ENCODE assay signal across 28 cellular contexts in genomic region chr4:185821029-185821419, GRCh38. TPM values are rescaled to one million over a fixed set of nuclear protein-coding genes. Genes with fewer than 3 reads are reported as not detected.
"Had no signal": no experiment of that assay in that cellular context is flagged by ENCODE, and none has a peak within 500 bp of the region (broad histone marks: within the 10 kb centered on the region; RNA-seq: fewer than 3 reads in every experiment).

No MANE protein-coding gene starts in this region.

- H3K36me3 Mint-ChIP-seq: activated naive CD8-positive, alpha-beta T cell treated with anti-CD3 and anti-CD28 coated beads for 36 hours; brain; mesothelial cell of epicardium; naive thymus-derived CD4-positive, alpha-beta T cell; stimulated activated memory B cell treated with anti-CD40 and anti-IgM and Interleukin-4, amounts not matched to agents 10 μg/mL and 1 μg/mL and 100 μg/mL, for 72 hours had no signal

- H3K9me3 ChIP-seq: adrenal gland, colonic mucosa, gastrocnemius medialis, tibial artery had no signal

- H3K4me1 ChIP-seq: colonic mucosa, gastrocnemius medialis, tibial artery had no signal

- H3K4me1 Mint-ChIP-seq: activated B cell treated with CpG ODN at 0.5 μM for 24 hours; activated naive CD8-positive, alpha-beta T cell treated with anti-CD3 and anti-CD28 coated beads for 36 hours; naive thymus-derived CD4-positive, alpha-beta T cell; stimulated activated memory B cell treated with anti-CD40 and anti-IgM and Interleukin-4, amounts not matched to agents 10 μg/mL and 1 μg/mL and 100 μg/mL, for 72 hours; stimulated activated naive CD8-positive, alpha-beta T cell treated with anti-CD3 and anti-CD28 coated beads, Interleukin-15, amount 100 ng/mL, for 72 hours; T-helper 17 cell had no signal

- H3K4me3 ChIP-seq: adrenal gland, cardiac muscle cell, colonic mucosa, gastrocnemius medialis, smooth muscle cell, tibial artery had no signal

- H3K36me3 ChIP-seq: adrenal gland, cardiac muscle cell, colonic mucosa, gastrocnemius medialis, tibial artery had no signal

- H3K4me3 Mint-ChIP-seq: activated B cell treated with CpG ODN at 0.5 μM for 24 hours; activated naive CD4-positive, alpha-beta T cell treated with anti-CD3 and anti-CD28 coated beads for 36 hours; activated naive CD8-positive, alpha-beta T cell treated with anti-CD3 and anti-CD28 coated beads for 36 hours; mesothelial cell of epicardium; naive thymus-derived CD4-positive, alpha-beta T cell; stimulated activated memory B cell treated with anti-CD40 and anti-IgM and Interleukin-4, amounts not matched to agents 10 μg/mL and 1 μg/mL and 100 μg/mL, for 72 hours; stimulated activated naive CD8-positive, alpha-beta T cell treated with anti-CD3 and anti-CD28 coated beads, Interleukin-15, amount 100 ng/mL, for 72 hours; T-helper 17 cell had no signal

- H3K27me3 Mint-ChIP-seq: activated B cell treated with CpG ODN at 0.5 μM for 24 hours; brain; stimulated activated naive CD8-positive, alpha-beta T cell treated with anti-CD3 and anti-CD28 coated beads, Interleukin-15, amount 100 ng/mL, for 72 hours had no signal

- ATAC-seq: gastrocnemius medialis; left colon; naive thymus-derived CD4-positive, alpha-beta T cell; stimulated activated memory B cell treated with anti-CD40 and anti-IgM and Interleukin-4, amounts not matched to agents 10 μg/mL and 1 μg/mL and 100 μg/mL, for 72 hours; stimulated activated naive CD8-positive, alpha-beta T cell treated with anti-CD3 and anti-CD28 coated beads, Interleukin-15, amount 100 ng/mL, for 72 hours; T-helper 17 cell had no signal

- H3K27me3 ChIP-seq: adrenal gland, cardiac muscle cell, colonic mucosa, gastrocnemius medialis, tibial artery had no signal

- H3K27ac ChIP-seq: adrenal gland, colonic mucosa, epithelial cell of prostate, gastrocnemius medialis, tibial artery had no signal

- H3K9me3 Mint-ChIP-seq: activated B cell treated with CpG ODN at 0.5 μM for 24 hours; activated naive CD4-positive, alpha-beta T cell treated with anti-CD3 and anti-CD28 coated beads for 36 hours; activated naive CD8-positive, alpha-beta T cell treated with anti-CD3 and anti-CD28 coated beads for 36 hours; brain; mesothelial cell of epicardium; stimulated activated memory B cell treated with anti-CD40 and anti-IgM and Interleukin-4, amounts not matched to agents 10 μg/mL and 1 μg/mL and 100 μg/mL, for 72 hours had no signal

- H3K4me2 ChIP-seq: smooth muscle cell had no signal

- DNase-seq: activated B cell treated with CpG ODN at 0.5 μM for 24 hours; activated CD4-positive, alpha-beta T cell treated with anti-CD3 and anti-CD28 coated beads, Interleukin-2, amount 50 U/mL, for 4 hours; activated effector memory CD4-positive, alpha-beta T cell treated with Interleukin-2 at 50 U/mL for 16 hours; activated naive CD4-positive, alpha-beta T cell treated with anti-CD3 and anti-CD28 coated beads for 36 hours; activated naive CD8-positive, alpha-beta T cell treated with anti-CD3 and anti-CD28 coated beads for 36 hours; adrenal gland; aorta; cerebellar nuclear complex; colonic mucosa; effector CD8-positive, alpha-beta T cell; gastrocnemius medialis; hippocampal formation; left colon; mammary epithelial cell; naive thymus-derived CD4-positive, alpha-beta T cell; stimulated activated CD4-positive, alpha-beta T cell treated with anti-CD3 and anti-CD28 coated beads, Interleukin-1b, Interleukin-23, amount 100 ng/mL, for 48 hours; stimulated activated CD4-positive, alpha-beta T cell treated with anti-CD3 and anti-CD28 coated beads, Interleukin-4, amount 100 ng/mL, for 4 hours; stimulated activated CD8-positive, alpha-beta memory T cell treated with anti-CD3 and anti-CD28 coated beads, Interleukin-4, amount 100 ng/mL, for 48 hours; stimulated activated naive CD8-positive, alpha-beta T cell treated with anti-CD3 and anti-CD28 coated beads, Interleukin-15, amount 100 ng/mL, for 72 hours; T-helper 17 cell; T1000; tibial artery had no signal

- H3K27ac Mint-ChIP-seq: activated B cell treated with CpG ODN at 0.5 μM for 24 hours; activated naive CD4-positive, alpha-beta T cell treated with anti-CD3 and anti-CD28 coated beads for 36 hours; activated naive CD8-positive, alpha-beta T cell treated with anti-CD3 and anti-CD28 coated beads for 36 hours; naive thymus-derived CD4-positive, alpha-beta T cell; stimulated activated memory B cell treated with anti-CD40 and anti-IgM and Interleukin-4, amounts not matched to agents 10 μg/mL and 1 μg/mL and 100 μg/mL, for 72 hours; stimulated activated naive CD8-positive, alpha-beta T cell treated with anti-CD3 and anti-CD28 coated beads, Interleukin-15, amount 100 ng/mL, for 72 hours; T-helper 17 cell had no signal

RNA-seq across cellular contexts. Expression of gene SORBS2, which starts 9.0 kb away (rescaled TPM):
- total RNA-seq: activated B cell treated with CpG ODN at 0.5 μM for 24 hours; activated naive CD4-positive, alpha-beta T cell treated with anti-CD3 and anti-CD28 coated beads for 36 hours; activated naive CD8-positive, alpha-beta T cell treated with anti-CD3 and anti-CD28 coated beads for 36 hours had no signal
